ENCODE assay signal across 26 cellular contexts in genomic region chr22:45586651-45587405, GRCh38.
"Had no signal": no experiment of that assay in that cellular context is flagged by ENCODE, and none has a peak within 500 bp of the region (broad histone marks: within the 10 kb centered on the region; RNA-seq: fewer than 3 reads in every experiment).

No MANE protein-coding gene starts in this region.

- H3K4me1 ChIP-seq: thyroid gland had no signal

- H3K4me3 Mint-ChIP-seq: activated CD4-positive, alpha-beta memory T cell treated with anti-CD3 and anti-CD28 coated beads for 36 hours; activated naive CD4-positive, alpha-beta T cell treated with anti-CD3 and anti-CD28 coated beads, Interleukin-2, amount 10 ng/mL, durations not matched to agents 7 days and 5 days; activated naive CD8-positive, alpha-beta T cell treated with anti-CD3 and anti-CD28 coated beads, Interleukin-2, amount 10 ng/mL, durations not matched to agents 7 days and 5 days; activated T-helper 1 cell treated with anti-CD3 and anti-CD28 coated beads, Interleukin-12 subunit alpha, Interleukin-12 subunit beta, Interleukin-2, Interleukin-4 antibody, amounts not matched to agents 30 ng/mL and 10 ng/mL and 1 ng/mL, durations not matched to agents 14 hours and 24 hours and 36 hours; effector memory CD8-positive, alpha-beta T cell; natural killer cell; T-helper 1 cell treated with Interleukin-12 subunit alpha and Interleukin-12 subunit beta and Interleukin-4 antibody, amounts not matched to agents 30 μg/mL and 1 μg/mL, for 36 hours had no signal

- H3K27ac ChIP-seq: ovary, skin epidermis, stomach, thyroid gland, WERI-Rb-1 had no signal

- H3K36me3 ChIP-seq: ovary, thyroid gland, WERI-Rb-1 had no signal

- H3K9me3 ChIP-seq: ovary, SK-N-SH, stomach, thyroid gland had no signal

- H3K9me3 Mint-ChIP-seq: activated CD4-positive, alpha-beta memory T cell treated with anti-CD3 and anti-CD28 coated beads for 36 hours; activated naive CD4-positive, alpha-beta T cell treated with anti-CD3 and anti-CD28 coated beads, Interleukin-2, amount 10 ng/mL, durations not matched to agents 7 days and 5 days; activated naive CD8-positive, alpha-beta T cell treated with anti-CD3 and anti-CD28 coated beads, Interleukin-2, amount 10 ng/mL, durations not matched to agents 7 days and 5 days; activated T-helper 1 cell treated with anti-CD3 and anti-CD28 coated beads, Interleukin-12 subunit alpha, Interleukin-12 subunit beta, Interleukin-2, Interleukin-4 antibody, amounts not matched to agents 30 ng/mL and 10 ng/mL and 1 ng/mL, durations not matched to agents 14 hours and 24 hours and 36 hours; natural killer cell; T-helper 1 cell treated with Interleukin-12 subunit alpha and Interleukin-12 subunit beta and Interleukin-4 antibody, amounts not matched to agents 30 μg/mL and 1 μg/mL, for 36 hours had no signal

- H3K36me3 Mint-ChIP-seq: activated CD4-positive, alpha-beta memory T cell treated with anti-CD3 and anti-CD28 coated beads for 36 hours; activated naive CD4-positive, alpha-beta T cell treated with anti-CD3 and anti-CD28 coated beads, Interleukin-2, amount 10 ng/mL, durations not matched to agents 7 days and 5 days; activated naive CD8-positive, alpha-beta T cell treated with anti-CD3 and anti-CD28 coated beads, Interleukin-2, amount 10 ng/mL, durations not matched to agents 7 days and 5 days; natural killer cell had no signal

- H3K4me3 ChIP-seq: ovary, skin epidermis, stomach, thyroid gland had no signal

- H3K27ac Mint-ChIP-seq: activated CD4-positive, alpha-beta memory T cell treated with anti-CD3 and anti-CD28 coated beads for 36 hours; activated naive CD4-positive, alpha-beta T cell treated with anti-CD3 and anti-CD28 coated beads, Interleukin-2, amount 10 ng/mL, durations not matched to agents 7 days and 5 days; activated naive CD8-positive, alpha-beta T cell treated with anti-CD3 and anti-CD28 coated beads, Interleukin-2, amount 10 ng/mL, durations not matched to agents 7 days and 5 days; activated T-helper 1 cell treated with anti-CD3 and anti-CD28 coated beads, Interleukin-12 subunit alpha, Interleukin-12 subunit beta, Interleukin-2, Interleukin-4 antibody, amounts not matched to agents 30 ng/mL and 10 ng/mL and 1 ng/mL, durations not matched to agents 14 hours and 24 hours and 36 hours; effector memory CD8-positive, alpha-beta T cell; natural killer cell; progenitor cell of endocrine pancreas; T-helper 1 cell treated with Interleukin-12 subunit alpha and Interleukin-12 subunit beta and Interleukin-4 antibody, amounts not matched to agents 30 μg/mL and 1 μg/mL, for 36 hours had no signal

- DNase-seq: activated CD4-positive, alpha-beta memory T cell treated with anti-CD3 and anti-CD28 coated beads for 36 hours; activated CD4-positive, alpha-beta T cell treated with anti-CD3 and anti-CD28 coated beads for 48 hours; activated CD8-positive, alpha-beta memory T cell treated with anti-CD3 and anti-CD28 coated beads, Interleukin-2, amount 50 U/mL, for 4 hours; activated effector memory CD4-positive, alpha-beta T cell treated with anti-CD3 and anti-CD28 coated beads, Interleukin-2, amount 50 U/mL, for 16 hours; activated naive CD4-positive, alpha-beta T cell treated with anti-CD3 and anti-CD28 coated beads, Interleukin-2, amount 10 ng/mL, durations not matched to agents 7 days and 5 days; activated naive CD8-positive, alpha-beta T cell treated with anti-CD3 and anti-CD28 coated beads, Interleukin-2, amount 10 ng/mL, durations not matched to agents 7 days and 5 days; activated T-cell treated with anti-CD3 and anti-CD28 coated beads, Interleukin-2, amount 50 U/mL, for 1 hour; amniotic stem cell; caudate nucleus; cortex of kidney; effector memory CD8-positive, alpha-beta T cell; natural killer cell; ovary; SK-N-SH; stimulated activated CD4-positive, alpha-beta T cell treated with anti-CD3 and anti-CD28 coated beads, Interleukin-12 subunit alpha, Interleukin-12 subunit beta, amount 100 ng/mL, for 4 hours; stimulated activated CD4-positive, alpha-beta T cell treated with anti-CD3 and anti-CD28 coated beads, Interleukin-4, amount 100 ng/mL, for 1 hour; stomach; SW 1271; thyroid gland; WERI-Rb-1 had no signal

- ATAC-seq: activated CD4-positive, CD25-positive, alpha-beta regulatory T cell treated with anti-CD3 and anti-CD28 coated beads, Interleukin-2, amount 50 U/mL, for 24 hours; effector memory CD8-positive, alpha-beta T cell; natural killer cell; sciatic nerve had no signal

- H3K27me3 Mint-ChIP-seq: progenitor cell of endocrine pancreas had no signal
